In genomic region chr9:128409998-128410397, GRCh38 we compare ENCODE assay signal across 12 cellular contexts. TPM values are rescaled to one million over a fixed set of nuclear protein-coding genes. Genes with fewer than 3 reads are reported as not detected.
DNase-seq lines count a peak whose midpoint lies in the region; ATAC-seq, FAIRE-seq and TF ChIP-seq lines count a peak whose summit lies in the region.
"Had no signal": no experiment of that assay in that cellular context is flagged by ENCODE, and none has a peak within 500 bp of the region (broad histone marks: within the 10 kb centered on the region; RNA-seq: fewer than 3 reads in every experiment).

No MANE protein-coding gene starts in this region.

- FAIRE-seq in GM12891 (lab: Jason Lieb, UNC): no peak
- FAIRE-seq: A204.1, GM18507 had no signal

- H3K9me3 Mint-ChIP-seq in progenitor cell of endocrine pancreas (ENCODE audit: low read depth): no peaks in the 10 kb centered on the region
- no peaks in the 10 kb centered on the region for H3K9me3 Mint-ChIP-seq in natural killer cell treated with Interleukin-12 subunit alpha and Interleukin-12 subunit beta and Interleukin-15 and Interleukin-18, amount 100 ng/mL, for 72 hours

- no peak for ATAC-seq in natural killer cell treated with Interleukin-12 subunit alpha and Interleukin-12 subunit beta and Interleukin-15 and Interleukin-18, amount 100 ng/mL, for 72 hours

- POLR2A ChIA-PET in OCI-LY7 (lab: Charles Lee): no interaction called here

- H3K36me3 Mint-ChIP-seq in progenitor cell of endocrine pancreas (ENCODE audit: insufficient read depth): no peaks in the 10 kb centered on the region
- H3K36me3 Mint-ChIP-seq in natural killer cell treated with Interleukin-12 subunit alpha and Interleukin-12 subunit beta and Interleukin-15 and Interleukin-18, amount 100 ng/mL, for 72 hours: no peaks in the 10 kb centered on the region

- H3K27me3 Mint-ChIP-seq in progenitor cell of endocrine pancreas: peaks cover 56% of the 10 kb centered on the region
- peaks cover 18 to 22% of the 10 kb centered on the region in 2 donors for H3K27me3 Mint-ChIP-seq in natural killer cell treated with Interleukin-12 subunit alpha and Interleukin-12 subunit beta and Interleukin-15 and Interleukin-18, amount 100 ng/mL, for 72 hours

- CTCF ChIA-PET in OCI-LY7 (lab: Charles Lee; ENCODE audit: unreplicated experiment): interaction anchor here (1.3 kb wide), 1 partner anchor 39 kb away, joined by 3 read pairs; the partner anchor contains the start of gene URM1

- no peaks in the 10 kb centered on the region for H4K20me1 ChIP-seq in OCI-LY7 (ENCODE audit: insufficient read depth, low read length)

- no peaks in the 10 kb centered on the region for H3K79me2 ChIP-seq in OCI-LY7 (ENCODE audit: insufficient read depth, low read depth, low read length)

- no peaks in the 10 kb centered on the region for H3K4me1 ChIP-seq in OCI-LY7 (ENCODE audit: insufficient read depth, low read length, poor library complexity, severe bottlenecking)

- TF ChIP-seq POLR2A in GM12891 (IDR thresholded peaks at IDR 0.05; ENCODE audit: low read depth, low read length): no peak

- H2AFZ ChIP-seq in OCI-LY7 (ENCODE audit: low read length): no peak overlapping the region

- no peak overlapping the region for H3K27ac Mint-ChIP-seq in progenitor cell of endocrine pancreas
- H3K27ac Mint-ChIP-seq in natural killer cell treated with Interleukin-12 subunit alpha and Interleukin-12 subunit beta and Interleukin-15 and Interleukin-18, amount 100 ng/mL, for 72 hours: no peak overlapping the region

- DNase-seq in DMS 273 (lab: John Stamatoyannopoulos, UW; ENCODE audit: unreplicated experiment) (peak; percentile 64), DMS 273 treated with DMSO at 0.1 percent for 48 hours (lab: John Stamatoyannopoulos, UW) (no peak), OCI-LY7 (ENCODE audit: low spot score) (no peak), epithelial cell of esophagus (ENCODE audit: low read depth) (no peak), progenitor cell of endocrine pancreas (ENCODE audit: low spot score, unreplicated experiment) (no peak), inferior parietal cortex (ENCODE audit: extremely low spot score) (no peak), GM12891 (ENCODE audit: insufficient read length, low spot score) (no peak)
- no peak for DNase-seq in natural killer cell treated with Interleukin-12 subunit alpha and Interleukin-12 subunit beta and Interleukin-15 and Interleukin-18, amount 100 ng/mL, for 72 hours (ENCODE audit: low spot score)
- DNase-seq: occipital lobe had no signal

- H3K9me2 ChIP-seq in OCI-LY7 (ENCODE audit: insufficient read depth, low read length): no peaks in the 10 kb centered on the region

- H3K4me3 ChIP-seq in OCI-LY7 (ENCODE audit: low read depth, low read length, poor library complexity, severe bottlenecking) (no peak overlapping the region), epithelial cell of esophagus (ENCODE audit: low read length) (no peak overlapping the region)
- H3K4me3 ChIP-seq: SK-N-MC had no signal

- H3K9me3 ChIP-seq in OCI-LY7 (ENCODE audit: low read length): no peaks in the 10 kb centered on the region

- no peak overlapping the region for H3K4me3 Mint-ChIP-seq in progenitor cell of endocrine pancreas (ENCODE audit: low read depth)
- no peak overlapping the region for H3K4me3 Mint-ChIP-seq in natural killer cell treated with Interleukin-12 subunit alpha and Interleukin-12 subunit beta and Interleukin-15 and Interleukin-18, amount 100 ng/mL, for 72 hours

- no TSS peak for BruUV-seq in OCI-LY7 (replicated peaks; lab: Mats Ljungman, UMichigan)

- H3K4me2 ChIP-seq in OCI-LY7 (ENCODE audit: low read length): no peak overlapping the region

- no peaks in the 10 kb centered on the region for H3K36me3 ChIP-seq in OCI-LY7 (ENCODE audit: insufficient read depth, low read length)

- intact Hi-C loops in OCI-LY7 (cut with micrococcal nuclease; ENCODE audit: unreplicated experiment): no loop called here

- TF ChIP-seq CTCF in OCI-LY7 (conservative IDR thresholded peaks at IDR 0.05; ENCODE audit: low read length) (peak; percentile 40), epithelial cell of esophagus (IDR thresholded peaks at IDR 0.05; ENCODE audit: insufficient read depth, low read depth, low read length, missing control alignments) (peak; percentile 44), progenitor cell of endocrine pancreas (IDR thresholded peaks at IDR 0.05; ENCODE audit: unreplicated experiment) (peak; percentile 13)

- no peak overlapping the region for H3K27ac ChIP-seq in OCI-LY7 (ENCODE audit: low read depth, low read length, poor library complexity, severe bottlenecking)
- H3K27ac ChIP-seq: SK-N-MC had no signal

- peaks cover 6% of the 10 kb centered on the region for H3K4me1 Mint-ChIP-seq in progenitor cell of endocrine pancreas (ENCODE audit: low read depth)
- no peaks in the 10 kb centered on the region for H3K4me1 Mint-ChIP-seq in natural killer cell treated with Interleukin-12 subunit alpha and Interleukin-12 subunit beta and Interleukin-15 and Interleukin-18, amount 100 ng/mL, for 72 hours (ENCODE audit: low read depth in 2 of 2)

TF ChIP-seq in GM12891, 5 proteins besides CTCF, POLR2A, EP300 and RAD21:
- TF ChIP-seq POLR2AphosphoS5 (IDR thresholded peaks at IDR 0.05; ENCODE audit: low read depth, low read length): no peak
- TF ChIP-seq PAX5 (IDR thresholded peaks at IDR 0.05; ENCODE audit: insufficient read depth, low read length, severe bottlenecking): no peak
- no peak for TF ChIP-seq SPI1 (IDR thresholded peaks at IDR 0.05; ENCODE audit: low read depth, low read length)
- no peak for TF ChIP-seq TAF1 (IDR thresholded peaks at IDR 0.05; ENCODE audit: low read depth, low read length)
- no peak for TF ChIP-seq POU2F2 (IDR thresholded peaks at IDR 0.05; ENCODE audit: low read depth, low read length)

RNA-seq across cellular contexts. Expression of gene CERCAM, which starts 10.7 kb away (rescaled TPM):
- 3.0 and 3.5 TPM in 2 replicates for total RNA-seq in OCI-LY7 (2014; rRNA removed; shearing (Covaris generic))
- total RNA-seq in OCI-LY7 (2022) (2.7 and 3.1 TPM in 2 replicates), progenitor cell of endocrine pancreas (19.6 and 25.6 TPM in 2 replicates)
- total RNA-seq in natural killer cell treated with Interleukin-12 subunit alpha and Interleukin-12 subunit beta and Interleukin-15 and Interleukin-18, amount 100 ng/mL, for 72 hours: 1 to 10 TPM; 7.4 TPM
- polyA plus RNA-seq in GM12891 (2012; ENCODE audit: low read depth, missing spikeins): 3.7 TPM

RNA-seq across cellular contexts. Expression of gene URM1, which starts 38.8 kb away (rescaled TPM):
- 42.3 and 58.5 TPM in 2 replicates for total RNA-seq in OCI-LY7 (2014; rRNA removed; shearing (Covaris generic))
- total RNA-seq in OCI-LY7 (2022): 51.8 and 60.8 TPM in 2 replicates
- total RNA-seq in progenitor cell of endocrine pancreas: 54.4 and 60.9 TPM in 2 replicates
- total RNA-seq in natural killer cell treated with Interleukin-12 subunit alpha and Interleukin-12 subunit beta and Interleukin-15 and Interleukin-18, amount 100 ng/mL, for 72 hours: 10 to 100 TPM; 83.6 to 89.4 TPM
- polyA plus RNA-seq in GM12891 (2012; ENCODE audit: low read depth, missing spikeins): 46.8 TPM

RNA-seq across cellular contexts. Expression of gene ODF2, which starts 45.8 kb away (rescaled TPM):
- total RNA-seq in OCI-LY7 (2014; rRNA removed; shearing (Covaris generic)): 84.4 and 94.3 TPM in 2 replicates
- total RNA-seq in OCI-LY7 (2022) (93.1 and 94.1 TPM in 2 replicates), progenitor cell of endocrine pancreas (38.6 and 45.0 TPM in 2 replicates)
- 10 to 100 TPM; 55.4 to 95.2 TPM for total RNA-seq in natural killer cell treated with Interleukin-12 subunit alpha and Interleukin-12 subunit beta and Interleukin-15 and Interleukin-18, amount 100 ng/mL, for 72 hours
- 27.2 TPM for polyA plus RNA-seq in GM12891 (2012; ENCODE audit: low read depth, missing spikeins)
